In the genomic region with DNA sequence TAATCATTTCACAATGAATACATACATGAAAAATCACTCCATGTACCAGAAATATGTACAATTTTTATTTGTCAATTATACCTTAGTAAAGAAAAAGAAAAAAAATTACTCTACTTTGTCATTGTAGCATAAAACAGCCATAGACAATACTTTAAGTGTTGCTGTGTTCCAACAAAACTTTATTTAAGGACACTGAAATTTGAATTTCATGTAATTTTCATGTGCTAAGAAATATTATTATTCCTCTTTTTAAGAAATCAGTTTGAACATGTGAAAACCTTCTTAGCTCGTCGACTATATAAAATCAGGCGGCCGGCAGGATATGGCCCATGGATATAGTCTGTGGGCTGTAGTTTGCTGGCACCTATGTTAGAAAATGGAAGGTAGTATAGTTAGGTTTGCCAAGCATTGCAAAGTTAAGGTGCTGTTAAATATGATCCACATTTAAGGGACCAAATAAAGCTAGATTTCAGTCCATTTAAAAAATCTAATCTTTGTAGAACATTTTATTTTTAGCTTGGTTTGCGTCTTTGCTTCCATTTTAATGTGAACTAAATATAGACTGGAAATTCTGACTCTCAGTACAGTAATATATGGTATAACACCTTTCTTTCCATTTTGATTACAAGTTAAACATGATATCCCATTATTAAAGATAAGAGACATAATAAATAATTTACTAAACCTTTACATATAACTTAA, we compare ENCODE assay signal across 1 cellular context.
TF ChIP-seq lines count a peak whose summit lies in the region.

No MANE protein-coding gene starts in this region.

TF ChIP-seq in K562, 482 proteins besides CTCF, POLR2A, EP300 and RAD21:
- TF ChIP-seq, protein P1, sequence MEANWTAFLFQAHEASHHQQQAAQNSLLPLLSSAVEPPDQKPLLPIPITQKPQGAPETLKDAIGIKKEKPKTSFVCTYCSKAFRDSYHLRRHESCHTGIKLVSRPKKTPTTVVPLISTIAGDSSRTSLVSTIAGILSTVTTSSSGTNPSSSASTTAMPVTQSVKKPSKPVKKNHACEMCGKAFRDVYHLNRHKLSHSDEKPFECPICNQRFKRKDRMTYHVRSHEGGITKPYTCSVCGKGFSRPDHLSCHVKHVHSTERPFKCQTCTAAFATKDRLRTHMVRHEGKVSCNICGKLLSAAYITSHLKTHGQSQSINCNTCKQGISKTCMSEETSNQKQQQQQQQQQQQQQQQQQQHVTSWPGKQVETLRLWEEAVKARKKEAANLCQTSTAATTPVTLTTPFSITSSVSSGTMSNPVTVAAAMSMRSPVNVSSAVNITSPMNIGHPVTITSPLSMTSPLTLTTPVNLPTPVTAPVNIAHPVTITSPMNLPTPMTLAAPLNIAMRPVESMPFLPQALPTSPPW (CRISPR knock-in tag; IDR thresholded peaks at IDR 0.05): 0 out of 2 replicates have a peak, but pooled peaks have one; percentile 10
- TF ChIP-seq, protein P2, sequence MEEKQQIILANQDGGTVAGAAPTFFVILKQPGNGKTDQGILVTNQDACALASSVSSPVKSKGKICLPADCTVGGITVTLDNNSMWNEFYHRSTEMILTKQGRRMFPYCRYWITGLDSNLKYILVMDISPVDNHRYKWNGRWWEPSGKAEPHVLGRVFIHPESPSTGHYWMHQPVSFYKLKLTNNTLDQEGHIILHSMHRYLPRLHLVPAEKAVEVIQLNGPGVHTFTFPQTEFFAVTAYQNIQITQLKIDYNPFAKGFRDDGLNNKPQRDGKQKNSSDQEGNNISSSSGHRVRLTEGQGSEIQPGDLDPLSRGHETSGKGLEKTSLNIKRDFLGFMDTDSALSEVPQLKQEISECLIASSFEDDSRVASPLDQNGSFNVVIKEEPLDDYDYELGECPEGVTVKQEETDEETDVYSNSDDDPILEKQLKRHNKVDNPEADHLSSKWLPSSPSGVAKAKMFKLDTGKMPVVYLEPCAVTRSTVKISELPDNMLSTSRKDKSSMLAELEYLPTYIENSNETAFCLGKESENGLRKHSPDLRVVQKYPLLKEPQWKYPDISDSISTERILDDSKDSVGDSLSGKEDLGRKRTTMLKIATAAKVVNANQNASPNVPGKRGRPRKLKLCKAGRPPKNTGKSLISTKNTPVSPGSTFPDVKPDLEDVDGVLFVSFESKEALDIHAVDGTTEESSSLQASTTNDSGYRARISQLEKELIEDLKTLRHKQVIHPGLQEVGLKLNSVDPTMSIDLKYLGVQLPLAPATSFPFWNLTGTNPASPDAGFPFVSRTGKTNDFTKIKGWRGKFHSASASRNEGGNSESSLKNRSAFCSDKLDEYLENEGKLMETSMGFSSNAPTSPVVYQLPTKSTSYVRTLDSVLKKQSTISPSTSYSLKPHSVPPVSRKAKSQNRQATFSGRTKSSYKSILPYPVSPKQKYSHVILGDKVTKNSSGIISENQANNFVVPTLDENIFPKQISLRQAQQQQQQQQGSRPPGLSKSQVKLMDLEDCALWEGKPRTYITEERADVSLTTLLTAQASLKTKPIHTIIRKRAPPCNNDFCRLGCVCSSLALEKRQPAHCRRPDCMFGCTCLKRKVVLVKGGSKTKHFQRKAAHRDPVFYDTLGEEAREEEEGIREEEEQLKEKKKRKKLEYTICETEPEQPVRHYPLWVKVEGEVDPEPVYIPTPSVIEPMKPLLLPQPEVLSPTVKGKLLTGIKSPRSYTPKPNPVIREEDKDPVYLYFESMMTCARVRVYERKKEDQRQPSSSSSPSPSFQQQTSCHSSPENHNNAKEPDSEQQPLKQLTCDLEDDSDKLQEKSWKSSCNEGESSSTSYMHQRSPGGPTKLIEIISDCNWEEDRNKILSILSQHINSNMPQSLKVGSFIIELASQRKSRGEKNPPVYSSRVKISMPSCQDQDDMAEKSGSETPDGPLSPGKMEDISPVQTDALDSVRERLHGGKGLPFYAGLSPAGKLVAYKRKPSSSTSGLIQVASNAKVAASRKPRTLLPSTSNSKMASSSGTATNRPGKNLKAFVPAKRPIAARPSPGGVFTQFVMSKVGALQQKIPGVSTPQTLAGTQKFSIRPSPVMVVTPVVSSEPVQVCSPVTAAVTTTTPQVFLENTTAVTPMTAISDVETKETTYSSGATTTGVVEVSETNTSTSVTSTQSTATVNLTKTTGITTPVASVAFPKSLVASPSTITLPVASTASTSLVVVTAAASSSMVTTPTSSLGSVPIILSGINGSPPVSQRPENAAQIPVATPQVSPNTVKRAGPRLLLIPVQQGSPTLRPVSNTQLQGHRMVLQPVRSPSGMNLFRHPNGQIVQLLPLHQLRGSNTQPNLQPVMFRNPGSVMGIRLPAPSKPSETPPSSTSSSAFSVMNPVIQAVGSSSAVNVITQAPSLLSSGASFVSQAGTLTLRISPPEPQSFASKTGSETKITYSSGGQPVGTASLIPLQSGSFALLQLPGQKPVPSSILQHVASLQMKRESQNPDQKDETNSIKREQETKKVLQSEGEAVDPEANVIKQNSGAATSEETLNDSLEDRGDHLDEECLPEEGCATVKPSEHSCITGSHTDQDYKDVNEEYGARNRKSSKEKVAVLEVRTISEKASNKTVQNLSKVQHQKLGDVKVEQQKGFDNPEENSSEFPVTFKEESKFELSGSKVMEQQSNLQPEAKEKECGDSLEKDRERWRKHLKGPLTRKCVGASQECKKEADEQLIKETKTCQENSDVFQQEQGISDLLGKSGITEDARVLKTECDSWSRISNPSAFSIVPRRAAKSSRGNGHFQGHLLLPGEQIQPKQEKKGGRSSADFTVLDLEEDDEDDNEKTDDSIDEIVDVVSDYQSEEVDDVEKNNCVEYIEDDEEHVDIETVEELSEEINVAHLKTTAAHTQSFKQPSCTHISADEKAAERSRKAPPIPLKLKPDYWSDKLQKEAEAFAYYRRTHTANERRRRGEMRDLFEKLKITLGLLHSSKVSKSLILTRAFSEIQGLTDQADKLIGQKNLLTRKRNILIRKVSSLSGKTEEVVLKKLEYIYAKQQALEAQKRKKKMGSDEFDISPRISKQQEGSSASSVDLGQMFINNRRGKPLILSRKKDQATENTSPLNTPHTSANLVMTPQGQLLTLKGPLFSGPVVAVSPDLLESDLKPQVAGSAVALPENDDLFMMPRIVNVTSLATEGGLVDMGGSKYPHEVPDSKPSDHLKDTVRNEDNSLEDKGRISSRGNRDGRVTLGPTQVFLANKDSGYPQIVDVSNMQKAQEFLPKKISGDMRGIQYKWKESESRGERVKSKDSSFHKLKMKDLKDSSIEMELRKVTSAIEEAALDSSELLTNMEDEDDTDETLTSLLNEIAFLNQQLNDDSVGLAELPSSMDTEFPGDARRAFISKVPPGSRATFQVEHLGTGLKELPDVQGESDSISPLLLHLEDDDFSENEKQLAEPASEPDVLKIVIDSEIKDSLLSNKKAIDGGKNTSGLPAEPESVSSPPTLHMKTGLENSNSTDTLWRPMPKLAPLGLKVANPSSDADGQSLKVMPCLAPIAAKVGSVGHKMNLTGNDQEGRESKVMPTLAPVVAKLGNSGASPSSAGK (IDR thresholded peaks at IDR 0.05): no peak
- TF ChIP-seq, protein P3, sequence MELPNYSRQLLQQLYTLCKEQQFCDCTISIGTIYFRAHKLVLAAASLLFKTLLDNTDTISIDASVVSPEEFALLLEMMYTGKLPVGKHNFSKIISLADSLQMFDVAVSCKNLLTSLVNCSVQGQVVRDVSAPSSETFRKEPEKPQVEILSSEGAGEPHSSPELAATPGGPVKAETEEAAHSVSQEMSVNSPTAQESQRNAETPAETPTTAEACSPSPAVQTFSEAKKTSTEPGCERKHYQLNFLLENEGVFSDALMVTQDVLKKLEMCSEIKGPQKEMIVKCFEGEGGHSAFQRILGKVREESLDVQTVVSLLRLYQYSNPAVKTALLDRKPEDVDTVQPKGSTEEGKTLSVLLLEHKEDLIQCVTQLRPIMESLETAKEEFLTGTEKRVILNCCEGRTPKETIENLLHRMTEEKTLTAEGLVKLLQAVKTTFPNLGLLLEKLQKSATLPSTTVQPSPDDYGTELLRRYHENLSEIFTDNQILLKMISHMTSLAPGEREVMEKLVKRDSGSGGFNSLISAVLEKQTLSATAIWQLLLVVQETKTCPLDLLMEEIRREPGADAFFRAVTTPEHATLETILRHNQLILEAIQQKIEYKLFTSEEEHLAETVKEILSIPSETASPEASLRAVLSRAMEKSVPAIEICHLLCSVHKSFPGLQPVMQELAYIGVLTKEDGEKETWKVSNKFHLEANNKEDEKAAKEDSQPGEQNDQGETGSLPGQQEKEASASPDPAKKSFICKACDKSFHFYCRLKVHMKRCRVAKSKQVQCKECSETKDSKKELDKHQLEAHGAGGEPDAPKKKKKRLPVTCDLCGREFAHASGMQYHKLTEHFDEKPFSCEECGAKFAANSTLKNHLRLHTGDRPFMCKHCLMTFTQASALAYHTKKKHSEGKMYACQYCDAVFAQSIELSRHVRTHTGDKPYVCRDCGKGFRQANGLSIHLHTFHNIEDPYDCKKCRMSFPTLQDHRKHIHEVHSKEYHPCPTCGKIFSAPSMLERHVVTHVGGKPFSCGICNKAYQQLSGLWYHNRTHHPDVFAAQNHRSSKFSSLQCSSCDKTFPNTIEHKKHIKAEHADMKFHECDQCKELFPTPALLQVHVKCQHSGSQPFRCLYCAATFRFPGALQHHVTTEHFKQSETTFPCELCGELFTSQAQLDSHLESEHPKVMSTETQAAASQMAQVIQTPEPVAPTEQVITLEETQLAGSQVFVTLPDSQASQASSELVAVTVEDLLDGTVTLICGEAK (IDR thresholded peaks at IDR 0.05): peak; percentile 61
- TF ChIP-seq, protein P3 (CRISPR knock-in tag; IDR thresholded peaks at IDR 0.05): no peak
